ENCODE assay signal across 16 cellular contexts in the genomic region with DNA sequence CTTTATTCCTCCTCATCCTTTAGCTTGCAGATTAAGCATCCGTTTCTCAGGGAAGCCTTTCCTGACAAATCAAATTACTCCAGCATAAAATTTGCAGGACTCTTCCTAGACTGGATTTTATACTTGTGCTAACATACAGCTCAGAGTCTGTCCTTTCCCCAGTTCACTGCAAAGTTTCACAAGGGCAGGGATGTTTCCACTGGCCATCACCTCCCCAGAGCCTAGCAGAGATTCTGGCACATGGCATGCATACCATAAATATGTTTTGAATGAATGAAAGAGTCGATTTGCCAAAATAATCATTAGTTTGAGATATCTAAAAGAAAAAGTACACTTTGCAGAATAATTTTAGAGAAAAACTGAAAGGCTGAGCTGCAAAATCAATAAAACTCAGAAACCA.
"Had no signal": no experiment of that assay in that cellular context is flagged by ENCODE, and none has a peak within 500 bp of the region (broad histone marks: within the 10 kb centered on the region; RNA-seq: fewer than 3 reads in every experiment).

No MANE protein-coding gene starts in this region.

- ATAC-seq: activated T-helper 17 cell treated with anti-CD3 and anti-CD28 coated beads, Interleukin-2, amount 50 U/mL, for 72 hours; natural killer cell treated with Interleukin-12 subunit alpha and Interleukin-12 subunit beta and Interleukin-15 and Interleukin-18, amount 100 ng/mL, for 72 hours; right lobe of liver; stimulated activated naive CD8-positive, alpha-beta T cell treated with anti-CD3 and anti-CD28 coated beads, Interleukin-15, amount 100 ng/mL, for 72 hours; upper lobe of right lung had no signal

- H3K9me3 ChIP-seq: right lobe of liver, thoracic aorta, upper lobe of right lung had no signal

- H3K4me3 ChIP-seq: cardiac muscle cell, coronary artery, right lobe of liver, thoracic aorta, upper lobe of right lung had no signal

- H3K4me1 ChIP-seq: right lobe of liver, upper lobe of right lung had no signal

- H3K27me3 ChIP-seq: cardiac muscle cell, right lobe of liver, upper lobe of right lung had no signal

- H3K27ac ChIP-seq: cardiac muscle cell, coronary artery, right lobe of liver, thoracic aorta, upper lobe of right lung had no signal

- DNase-seq: activated CD4-positive, CD25-positive, alpha-beta regulatory T cell treated with anti-CD3 and anti-CD28 coated beads, Interleukin-2, amount 50 U/mL, for 72 hours; activated naive CD4-positive, alpha-beta T cell treated with Interleukin-2 at 50 U/mL for 16 hours; aorta; effector memory CD4-positive, alpha-beta T cell; kidney glomerular epithelial cell; right lobe of liver; stimulated activated CD4-positive, alpha-beta T cell treated with anti-CD3 and anti-CD28 coated beads, Interleukin-1b, Interleukin-23, amount 100 ng/mL, for 48 hours; stimulated activated naive CD8-positive, alpha-beta T cell treated with anti-CD3 and anti-CD28 coated beads, Interleukin-15, amount 100 ng/mL, for 72 hours; T-helper 1 cell; T1000; upper lobe of right lung had no signal
